ENCODE assay signal across 15 cellular contexts in genomic region chr17:58304735-58305486, GRCh38. TPM values are rescaled to one million over a fixed set of nuclear protein-coding genes. Genes with fewer than 3 reads are reported as not detected.
DNase-seq lines count a peak whose midpoint lies in the region; ATAC-seq and TF ChIP-seq lines count a peak whose summit lies in the region.
"Had no signal": no experiment of that assay in that cellular context is flagged by ENCODE, and none has a peak within 500 bp of the region (broad histone marks: within the 10 kb centered on the region; RNA-seq: fewer than 3 reads in every experiment).

No MANE protein-coding gene starts in this region.

- no peak overlapping the region for H3K4me3 Mint-ChIP-seq in activated CD8-positive, alpha-beta memory T cell treated with anti-CD3 and anti-CD28 coated beads, Interleukin-2, amount 10 ng/mL, durations not matched to agents 7 days and 5 days

- no peak for ATAC-seq in activated CD8-positive, alpha-beta memory T cell treated with anti-CD3 and anti-CD28 coated beads, Interleukin-2, amount 10 ng/mL, durations not matched to agents 7 days and 5 days

- H2AK5ac ChIP-seq in mesendoderm (ENCODE audit: low read length) = peak overlapping the region; percentile 46

- H3K4ac ChIP-seq in mesendoderm (ENCODE audit: low read depth, low read length) = no peak overlapping the region

- no peak overlapping the region for H3K4me3 ChIP-seq in BLaER1
- no peak overlapping the region for H3K4me3 ChIP-seq in H7 (ENCODE audit: insufficient read depth, low read depth, low read length)
- H3K4me3 ChIP-seq in mesendoderm (ENCODE audit: low read length) = no peak overlapping the region
- no peak overlapping the region for H3K4me3 ChIP-seq in suprapubic skin
- H3K4me3 ChIP-seq: HAP-1, MG63 had no signal

- H3K36me3 ChIP-seq in BLaER1 (peaks cover 81% of the 10 kb centered on the region), H7 (replicated peaks; ENCODE audit: control insufficient read depth, insufficient read depth, low read length) (no peaks in the 10 kb centered on the region; the same call in 1 of the 2 replicates), mesendoderm (ENCODE audit: control insufficient read depth, insufficient read depth, low read length) (no peaks in the 10 kb centered on the region), suprapubic skin (no peaks in the 10 kb centered on the region)
- H3K36me3 ChIP-seq: HAP-1, MG63 had no signal

- TF ChIP-seq POLR2A in suprapubic skin (IDR thresholded peaks at IDR 0.05) = no peak

- H3K27ac ChIP-seq in BLaER1 = peak overlapping the region; percentile 58
- no peak overlapping the region for H3K27ac ChIP-seq in mesendoderm (ENCODE audit: low read depth, low read length)
- H3K27ac ChIP-seq in suprapubic skin = no peak overlapping the region
- H3K27ac ChIP-seq: VCaP had no signal

- no peaks in the 10 kb centered on the region for H3K9me3 ChIP-seq in BLaER1
- no peaks in the 10 kb centered on the region for H3K9me3 ChIP-seq in suprapubic skin
- H3K9me3 ChIP-seq: HAP-1, MG63 had no signal

- no peaks in the 10 kb centered on the region for H4K20me1 ChIP-seq in BLaER1

- H3K9me3 Mint-ChIP-seq in activated CD8-positive, alpha-beta memory T cell treated with anti-CD3 and anti-CD28 coated beads, Interleukin-2, amount 10 ng/mL, durations not matched to agents 7 days and 5 days (ENCODE audit: low read depth) = no peaks in the 10 kb centered on the region

- H3K36me3 Mint-ChIP-seq in activated CD8-positive, alpha-beta memory T cell treated with anti-CD3 and anti-CD28 coated beads, Interleukin-2, amount 10 ng/mL, durations not matched to agents 7 days and 5 days = no peaks in the 10 kb centered on the region

- no peaks in the 10 kb centered on the region for H3K79me2 ChIP-seq in mesendoderm (ENCODE audit: control insufficient read depth, insufficient read depth, low read length)

- H3K56ac ChIP-seq in mesendoderm (ENCODE audit: low read length) = peak overlapping the region; percentile 70

- no peaks in the 10 kb centered on the region for H3K79me1 ChIP-seq in mesendoderm (ENCODE audit: low read length)

- H3K27me3 Mint-ChIP-seq in activated CD8-positive, alpha-beta memory T cell treated with anti-CD3 and anti-CD28 coated beads, Interleukin-2, amount 10 ng/mL, durations not matched to agents 7 days and 5 days = peaks cover under 1% of the 10 kb centered on the region

- H4K5ac ChIP-seq in mesendoderm (ENCODE audit: low read length) = no peak overlapping the region

- H3K18ac ChIP-seq in mesendoderm (ENCODE audit: low read length) = no peak overlapping the region

- peak; percentile 33 for DNase-seq in H7
- DNase-seq in activated CD8-positive, alpha-beta memory T cell treated with anti-CD3 and anti-CD28 coated beads, Interleukin-2, amount 10 ng/mL, durations not matched to agents 7 days and 5 days = peak; percentile 38
- DNase-seq in mesendoderm = no peak
- DNase-seq in activated naive CD4-positive, alpha-beta T cell treated with anti-CD3 and anti-CD28 coated beads, Interleukin-2, amount 50 U/mL, for 16 hours = no peak
- no peak for DNase-seq in NCI-H748 (lab: John Stamatoyannopoulos, UW; ENCODE audit: unreplicated experiment)
- DNase-seq in suprapubic skin (ENCODE audit: low spot score in 2 of 2) = no peak
- no peak for DNase-seq in NCI-H2171 treated with DMSO at 0.1 percent for 48 hours (lab: John Stamatoyannopoulos, UW)
- DNase-seq: cerebellar nuclear complex, NCI-H187 had no signal

- H3K4me1 ChIP-seq in BLaER1 = peaks cover 32% of the 10 kb centered on the region
- no peaks in the 10 kb centered on the region for H3K4me1 ChIP-seq in mesendoderm (ENCODE audit: control insufficient read depth, low read depth, low read length)
- H3K4me1 ChIP-seq in suprapubic skin = no peaks in the 10 kb centered on the region
- H3K4me1 ChIP-seq: HAP-1 had no signal

- H3K4me2 ChIP-seq in BLaER1 (peak overlapping the region; percentile 60; the same call in 1 of the 2 replicates), mesendoderm (ENCODE audit: low read length) (no peak overlapping the region)

- no CpG with 5 or more reads among the region's 14 CpGs for WGBS in mesendoderm (ENCODE audit: extremely low coverage, insufficient coverage, low lambda C conversion rate)
- WGBS in suprapubic skin = 84% methylated on average over 8 of the region's 14 CpGs

- no peak overlapping the region for H2BK120ac ChIP-seq in mesendoderm (ENCODE audit: low read depth, low read length)

- CTCF ChIA-PET in activated CD8-positive, alpha-beta memory T cell treated with anti-CD3 and anti-CD28 coated beads, Interleukin-2, amount 10 ng/mL, durations not matched to agents 7 days and 5 days (lab: Charles Lee) = interaction anchor here (0.9 to 6.4 kb wide), 13 partner anchors 11 to 223 kb away, joined by 3 to 50 read pairs (median 8); partner anchors contain the start of genes RNF43 and SUPT4H1

- H3K9ac ChIP-seq in BLaER1 (no peak overlapping the region), mesendoderm (ENCODE audit: low read length) (no peak overlapping the region)

- TF ChIP-seq CTCF in suprapubic skin (IDR thresholded peaks at IDR 0.05) = no peak

- TF ChIP-seq EP300 in suprapubic skin (IDR thresholded peaks at IDR 0.05) = no peak

- peaks cover 2% of the 10 kb centered on the region for H3K4me1 Mint-ChIP-seq in activated CD8-positive, alpha-beta memory T cell treated with anti-CD3 and anti-CD28 coated beads, Interleukin-2, amount 10 ng/mL, durations not matched to agents 7 days and 5 days

- no peak overlapping the region for H2BK15ac ChIP-seq in mesendoderm (replicated peaks; ENCODE audit: low read depth)

- no peak overlapping the region for H4K8ac ChIP-seq in mesendoderm (ENCODE audit: low read depth, low read length)

- H2BK5ac ChIP-seq in mesendoderm (ENCODE audit: low read length) = no peak overlapping the region

- H3K27me3 ChIP-seq in BLaER1 (no peaks in the 10 kb centered on the region), H7 (ENCODE audit: control insufficient read depth, insufficient read depth, low read length) (no peaks in the 10 kb centered on the region; the same call in 1 of the 2 replicates), mesendoderm (ENCODE audit: insufficient read depth, low read length, poor library complexity) (no peaks in the 10 kb centered on the region), suprapubic skin (no peaks in the 10 kb centered on the region)

- no peak overlapping the region for H3K27ac Mint-ChIP-seq in activated CD8-positive, alpha-beta memory T cell treated with anti-CD3 and anti-CD28 coated beads, Interleukin-2, amount 10 ng/mL, durations not matched to agents 7 days and 5 days

- no peak overlapping the region for H3K23ac ChIP-seq in mesendoderm (ENCODE audit: low read length)

RNA-seq across cellular contexts. Expression of gene TSPOAP1, which starts 23.7 kb away (rescaled TPM):
- 4.2 and 11.6 TPM in 2 replicates for total RNA-seq in H7 (2014; rRNA removed; shearing (Covaris generic))
- total RNA-seq in activated CD8-positive, alpha-beta memory T cell treated with anti-CD3 and anti-CD28 coated beads, Interleukin-2, amount 10 ng/mL, durations not matched to agents 7 days and 5 days = 10 to 100 TPM; 25.6 to 66.3 TPM
- 0.93 TPM for polyA plus RNA-seq in mesendoderm (2013, experiment 1 of 2)
- polyA plus RNA-seq in mesendoderm (2013, experiment 2 of 2) = 0.78 TPM
- total RNA-seq in suprapubic skin = 10 to 100 TPM in 2 of 4 donors, 1 to 10 TPM in 2; 6.8 to 26.9 (median 12.4) TPM

RNA-seq across cellular contexts. Expression of gene MPO, which starts 24.2 kb away (rescaled TPM):
- total RNA-seq in H7 (2014; rRNA removed; shearing (Covaris generic)) = not detected in 2 replicates
- total RNA-seq in activated CD8-positive, alpha-beta memory T cell treated with anti-CD3 and anti-CD28 coated beads, Interleukin-2, amount 10 ng/mL, durations not matched to agents 7 days and 5 days = under 1 TPM in 1 of 2 experiments, not detected in 1; 0.09 TPM
- polyA plus RNA-seq in mesendoderm (2013, experiment 1 of 2) = 0.03 TPM
- polyA plus RNA-seq in mesendoderm (2013, experiment 2 of 2) = 0.08 TPM
- total RNA-seq in suprapubic skin = not detected
- total RNA-seq: HT1080 had no signal
- polyA plus RNA-seq: neural cell had no signal

RNA-seq across cellular contexts. Expression of gene SUPT4H1, which starts 47.1 kb away (rescaled TPM):
- 88.8 and 91.6 TPM in 2 replicates for total RNA-seq in H7 (2014; rRNA removed; shearing (Covaris generic))
- 100 to 1,000 TPM in 1 of 2 experiments, 10 to 100 TPM in 1; 63.3 to 127 TPM for total RNA-seq in activated CD8-positive, alpha-beta memory T cell treated with anti-CD3 and anti-CD28 coated beads, Interleukin-2, amount 10 ng/mL, durations not matched to agents 7 days and 5 days
- 97.5 TPM for polyA plus RNA-seq in mesendoderm (2013, experiment 1 of 2)
- 99.4 TPM for polyA plus RNA-seq in mesendoderm (2013, experiment 2 of 2)
- 10 to 100 TPM; 33.8 to 48.3 (median 40.3) TPM for total RNA-seq in suprapubic skin

Comparison
In these comparisons a context has a peak if more than half of its experiments do, and no peak if none do; other contexts are left out.
1. DNase-seq: peak in H7 (single experiment) and activated CD8-positive, alpha-beta memory T cell treated with anti-CD3 and anti-CD28 coated beads, Interleukin-2, amount 10 ng/mL, durations not matched to agents 7 days and 5 days (single experiment); none in mesendoderm (single experiment), activated naive CD4-positive, alpha-beta T cell treated with anti-CD3 and anti-CD28 coated beads, Interleukin-2, amount 50 U/mL, for 16 hours (single experiment), NCI-H748 (single experiment), suprapubic skin (0 of 2) and NCI-H2171 treated with DMSO at 0.1 percent for 48 hours (single experiment).